In genomic region chr3:32410367-32411246, GRCh38 we compare ENCODE assay signal across 13 cellular contexts. TPM values are rescaled to one million over a fixed set of nuclear protein-coding genes. Genes with fewer than 3 reads are reported as not detected.
DNase-seq lines count a peak whose midpoint lies in the region; ATAC-seq and TF ChIP-seq lines count a peak whose summit lies in the region.
"Had no signal": no experiment of that assay in that cellular context is flagged by ENCODE, and none has a peak within 500 bp of the region (broad histone marks: within the 10 kb centered on the region; RNA-seq: fewer than 3 reads in every experiment).

No MANE protein-coding gene starts in this region.

- H3K79me1 ChIP-seq in mesenchymal stem cell (replicated peaks; ENCODE audit: low read length, poor library complexity, severe bottlenecking), result peaks cover 36% of the 10 kb centered on the region

- no peaks in the 10 kb centered on the region for H3K9me3 Mint-ChIP-seq in MCF 10A (ENCODE audit: unreplicated experiment)
- no peaks in the 10 kb centered on the region for H3K9me3 Mint-ChIP-seq in activated B cell treated with CpG ODN at 0.5 μM for 24 hours

- no peak overlapping the region for H2BK120ac ChIP-seq in mesenchymal stem cell (ENCODE audit: low read depth, low read length)

- intact Hi-C loops in breast epithelium (cut with DNase I; ENCODE audit: low total_unique reads), result no loop called here
- intact Hi-C loops in MCF 10A (cut with micrococcal nuclease), result no loop called here
- intact Hi-C loops in activated B cell treated with CpG ODN at 0.5 μM for 24 hours (cut with micrococcal nuclease), result no loop called here

- TF ChIP-seq CTCF in breast epithelium (IDR thresholded peaks at IDR 0.05), result no peak
- no peak for TF ChIP-seq CTCF in MCF 10A (IDR thresholded peaks at IDR 0.05; ENCODE audit: unreplicated experiment)
- TF ChIP-seq CTCF in activated B cell treated with CpG ODN at 0.5 μM for 24 hours (IDR thresholded peaks at IDR 0.05), result no peak

- peak overlapping the region; percentile 73 for H2AK5ac ChIP-seq in mesenchymal stem cell (ENCODE audit: low read length, severe bottlenecking)

- CTCF ChIA-PET in MCF 10A (lab: Yijun Ruan, JAX), result interaction anchor here (0.7 to 1.5 kb wide), 3 partner anchors 14 to 59 kb away, joined by 3 to 4 read pairs (median 3); no protein-coding TSS in a partner anchor
- CTCF ChIA-PET in activated B cell treated with CpG ODN at 0.5 μM for 24 hours (lab: Charles Lee), result interaction anchor here (0.7 to 0.8 kb wide), 2 partner anchors 57 kb away, joined by 3 read pairs; no protein-coding TSS in a partner anchor

- H3K4me1 ChIP-seq in breast epithelium, result peaks cover 0 to 17% of the 10 kb centered on the region in 2 donors
- peaks cover 2% of the 10 kb centered on the region for H3K4me1 ChIP-seq in mesenchymal stem cell (ENCODE audit: control insufficient read depth, insufficient read depth, low read depth, low read length)

- H3K36me3 Mint-ChIP-seq in MCF 10A (ENCODE audit: insufficient read depth, unreplicated experiment) (no peaks in the 10 kb centered on the region), activated B cell treated with CpG ODN at 0.5 μM for 24 hours (ENCODE audit: low read depth) (peaks cover 25% of the 10 kb centered on the region)

- no peak overlapping the region for H2AFZ ChIP-seq in mesenchymal stem cell (ENCODE audit: low read depth, low read length)

- H3K27ac ChIP-seq in breast epithelium, result peak overlapping the region; percentile 85 to 89
- H3K27ac ChIP-seq in mesenchymal stem cell (ENCODE audit: low read length, poor library complexity, severe bottlenecking), result no peak overlapping the region

- H2BK15ac ChIP-seq in mesenchymal stem cell (ENCODE audit: low read depth, poor library complexity, severe bottlenecking), result no peak overlapping the region

- POLR2A ChIA-PET in MCF 10A (lab: Yijun Ruan, JAX) (interaction anchor here (0.9 to 2.3 kb wide), 3 partner anchors 10 to 91 kb away, joined by 3 to 6 read pairs (median 3); no protein-coding TSS in a partner anchor), activated B cell treated with CpG ODN at 0.5 μM for 24 hours (lab: Charles Lee) (no interaction called here)

- H3K27me3 ChIP-seq in breast epithelium, result no peaks in the 10 kb centered on the region
- no peaks in the 10 kb centered on the region for H3K27me3 ChIP-seq in mesenchymal stem cell (ENCODE audit: control insufficient read depth in 1 of 2, insufficient read depth in 1 of 2, low read length in 2 of 2)

- peaks cover 25% of the 10 kb centered on the region for H3K4me1 Mint-ChIP-seq in MCF 10A (ENCODE audit: insufficient read depth, unreplicated experiment)
- H3K4me1 Mint-ChIP-seq in activated B cell treated with CpG ODN at 0.5 μM for 24 hours, result peaks cover 68% of the 10 kb centered on the region

- H4K91ac ChIP-seq in mesenchymal stem cell (ENCODE audit: low read length), result no peak overlapping the region

- H3K4me3 ChIP-seq in breast epithelium, result no peak overlapping the region
- H3K4me3 ChIP-seq in mesenchymal stem cell (ENCODE audit: insufficient read depth in 1 of 2, low read depth in 1 of 2, low read length in 2 of 2), result no peak overlapping the region

- ATAC-seq in activated B cell treated with CpG ODN at 0.5 μM for 24 hours (ENCODE audit: low read depth), result no peak
- ATAC-seq: Right ventricle myocardium inferior had no signal

- no peak overlapping the region for H3K9ac ChIP-seq in mesenchymal stem cell (ENCODE audit: low read length)

- no peak overlapping the region for H3K18ac ChIP-seq in mesenchymal stem cell (ENCODE audit: low read depth in 1 of 2, low read length in 2 of 2)

- H4K8ac ChIP-seq in mesenchymal stem cell (ENCODE audit: low read length), result peak overlapping the region; percentile 27

- no peaks in the 10 kb centered on the region for H3K9me3 ChIP-seq in breast epithelium
- H3K9me3 ChIP-seq in mesenchymal stem cell (ENCODE audit: control insufficient read depth, low read length), result no peaks in the 10 kb centered on the region

- H3K4me2 ChIP-seq in mesenchymal stem cell (ENCODE audit: low read length, poor library complexity, severe bottlenecking), result no peak overlapping the region

- H3K4ac ChIP-seq in mesenchymal stem cell (ENCODE audit: low read depth in 1 of 2, low read length in 2 of 2), result peak overlapping the region in 1 of 2 experiments; percentile 54

- H3K36me3 ChIP-seq in breast epithelium, result no peaks in the 10 kb centered on the region
- H3K36me3 ChIP-seq in mesenchymal stem cell (ENCODE audit: control insufficient read depth in 1 of 2, insufficient read depth in 2 of 2, low read depth in 1 of 2, low read length in 2 of 2), result no peaks in the 10 kb centered on the region

- no peak overlapping the region for H3K23ac ChIP-seq in mesenchymal stem cell (ENCODE audit: low read length in 2 of 2)

- peak overlapping the region in 1 of 2 experiments; percentile 58 for H3K14ac ChIP-seq in mesenchymal stem cell (ENCODE audit: low read length in 2 of 2)

- H3K27me3 Mint-ChIP-seq in MCF 10A (ENCODE audit: insufficient read depth, unreplicated experiment), result no peaks in the 10 kb centered on the region
- H3K27me3 Mint-ChIP-seq in activated B cell treated with CpG ODN at 0.5 μM for 24 hours, result no peaks in the 10 kb centered on the region

- H2BK5ac ChIP-seq in mesenchymal stem cell (ENCODE audit: low read depth, low read length, poor library complexity, severe bottlenecking), result no peak overlapping the region

- whole genome bisulfite sequencing in mesenchymal stem cell, result 60% methylated on average over 5 of the region's 10 CpGs

- no peak overlapping the region for H3K27ac Mint-ChIP-seq in MCF 10A (ENCODE audit: low read depth, unreplicated experiment)
- H3K27ac Mint-ChIP-seq in activated B cell treated with CpG ODN at 0.5 μM for 24 hours, result peak overlapping the region; percentile 59

- H3K4me3 Mint-ChIP-seq in MCF 10A (ENCODE audit: unreplicated experiment) (no peak overlapping the region), activated B cell treated with CpG ODN at 0.5 μM for 24 hours (no peak overlapping the region)

- DNase-seq in breast epithelium (ENCODE audit: low spot score in 2 of 2) (peak in 1 of 2 donors; percentile 76), MCF 10A (ENCODE audit: unreplicated experiment) (no peak), activated B cell treated with CpG ODN at 0.5 μM for 24 hours (no peak), mesenchymal stem cell (no peak), NK-92 (lab: John Stamatoyannopoulos, UW; ENCODE audit: unreplicated experiment) (no peak), medulla oblongata (ENCODE audit: extremely low spot score) (no peak), GM19238 (ENCODE audit: insufficient read length, low spot score) (no peak), ureter (ENCODE audit: low spot score) (no peak)
- DNase-seq: activated gamma-delta T cell treated with Interleukin-2 at 50 U/mL for 16 hours; GOT3; KBM-7; stimulated activated CD4-positive, alpha-beta T cell treated with anti-CD3 and anti-CD28 coated beads, Interleukin-1b, Interleukin-23, amount 100 ng/mL, for 48 hours had no signal

- H2BK12ac ChIP-seq in mesenchymal stem cell (ENCODE audit: low read length in 2 of 2), result peak overlapping the region in 1 of 2 experiments; percentile 10

- no TSS peak for BruUV-seq in MCF 10A (replicated peaks; lab: Mats Ljungman, UMichigan)

- no peak for TF ChIP-seq POLR2A in breast epithelium (IDR thresholded peaks at IDR 0.05)

RNA-seq across cellular contexts. Expression of gene CMTM7, which starts 19.0 kb away (rescaled TPM):
- total RNA-seq in breast epithelium (100 to 1,000 TPM in 1 of 3 donors, 10 to 100 TPM in 2; 16.8 to 111 (median 58.0) TPM), MCF 10A (2022) (9.7 and 14.3 TPM in 2 replicates), activated B cell treated with CpG ODN at 0.5 μM for 24 hours (70.5 and 82.1 TPM in 2 replicates), ureter (72.2 TPM)
- 15.4 TPM for polyA plus RNA-seq in mesenchymal stem cell (2013, experiment 1 of 2)
- polyA plus RNA-seq in mesenchymal stem cell (2013, experiment 2 of 2), result 14.4 TPM
